In the genomic region with DNA sequence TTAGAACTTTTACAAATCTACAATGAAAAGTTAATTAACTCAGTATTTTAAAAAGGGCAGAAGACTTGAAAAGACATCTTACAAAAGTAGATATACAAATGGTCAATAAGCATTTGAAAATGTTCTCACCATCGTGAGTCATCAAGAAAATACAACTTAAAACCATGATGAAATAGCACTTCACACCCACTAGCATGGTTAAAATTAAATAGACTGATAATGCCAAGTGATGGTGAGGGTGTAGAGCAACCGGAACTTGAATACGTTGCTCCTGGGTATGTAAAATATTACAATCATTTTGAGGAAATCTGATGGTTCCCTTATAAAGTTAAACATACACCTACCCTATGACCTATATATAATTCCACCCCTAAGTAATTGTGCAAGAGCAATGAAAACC, we compare ENCODE assay signal across 1 cellular context.
A peak's percentile ranks its signal among the peaks of the same experiment; 100 is the strongest.
TF ChIP-seq lines count a peak whose summit lies in the region.

No MANE protein-coding gene starts in this region.

TF ChIP-seq in HepG2, 621 proteins besides CTCF, POLR2A, EP300 and RAD21:
- TF ChIP-seq ZFP37 (CRISPR knock-in tag; IDR thresholded peaks at IDR 0.05; ENCODE audit: borderline replicate concordance) (no peak), NAIF1 (CRISPR knock-in tag; IDR thresholded peaks at IDR 0.05; ENCODE audit: borderline replicate concordance) (no peak), ATF7 (IDR thresholded peaks at IDR 0.05) (0 out of 2 replicates have a peak, but pooled peaks have one; percentile 11), ATF7 (CRISPR knock-in tag; IDR thresholded peaks at IDR 0.05) (no peak)
